ENCODE assay signal across 19 cellular contexts in genomic region chr14:22492601-22493000, GRCh38.
DNase-seq lines count a peak whose midpoint lies in the region; ATAC-seq, FAIRE-seq and TF ChIP-seq lines count a peak whose summit lies in the region.
"Had no signal": no experiment of that assay in that cellular context is flagged by ENCODE, and none has a peak within 500 bp of the region (broad histone marks: within the 10 kb centered on the region; RNA-seq: fewer than 3 reads in every experiment).

No MANE protein-coding gene starts in this region.

- peaks cover 45% of the 10 kb centered on the region for H3K4me1 ChIP-seq in A673 (ENCODE audit: insufficient read depth, low read length, poor library complexity, severe bottlenecking)
- H3K4me1 ChIP-seq: body of pancreas, parathyroid adenoma had no signal

- intact Hi-C loops in activated T-helper 1 cell treated with anti-CD3 and anti-CD28 coated beads, Interleukin-12 subunit alpha, Interleukin-12 subunit beta, Interleukin-2, Interleukin-4 antibody, amounts not matched to agents 30 ng/mL and 10 ng/mL and 1 ng/mL, durations not matched to agents 14 hours and 24 hours and 36 hours (cut with micrococcal nuclease), result loop anchor here (5.0 kb wide), 3 partner anchors 180 to 495 kb away; no protein-coding TSS in a partner anchor
- intact Hi-C loops in A673 (cut with micrococcal nuclease; ENCODE audit: unreplicated experiment), result no loop called here

- H3K9me3 Mint-ChIP-seq in activated T-helper 1 cell treated with anti-CD3 and anti-CD28 coated beads, Interleukin-12 subunit alpha, Interleukin-12 subunit beta, Interleukin-2, Interleukin-4 antibody, amounts not matched to agents 30 ng/mL and 10 ng/mL and 1 ng/mL, durations not matched to agents 14 hours and 24 hours and 36 hours, result no peaks in the 10 kb centered on the region
- no peaks in the 10 kb centered on the region for H3K9me3 Mint-ChIP-seq in naive thymus-derived CD8-positive, alpha-beta T cell
- H3K9me3 Mint-ChIP-seq: HFFc6 had no signal

- no peak for FAIRE-seq in urothelium cell line (lab: Jason Lieb, UNC)

- peak overlapping the region; percentile 52 for H3K4me3 ChIP-seq in GM12865 (ENCODE audit: low read depth, low read length)
- no peak overlapping the region for H3K4me3 ChIP-seq in A673 (ENCODE audit: low read depth, low read length, poor library complexity, severe bottlenecking)
- H3K4me3 ChIP-seq: body of pancreas, mucosa of descending colon, SK-N-MC, smooth muscle cell had no signal

- H3K27ac ChIP-seq in A673 (ENCODE audit: low read depth, low read length, poor library complexity, severe bottlenecking), result no peak overlapping the region
- H3K27ac ChIP-seq: body of pancreas, parathyroid adenoma, SK-N-MC had no signal

- no peak for TF ChIP-seq CTCF in GM12865 (IDR thresholded peaks at IDR 0.05; ENCODE audit: insufficient read depth, low read depth, low read length, missing control alignments)
- no peak for TF ChIP-seq CTCF in A673 (conservative IDR thresholded peaks at IDR 0.05; ENCODE audit: low read depth, low read length)

- H3K9me3 ChIP-seq in A673 (ENCODE audit: low read depth, low read length, poor library complexity, severe bottlenecking), result no peaks in the 10 kb centered on the region
- H3K9me3 ChIP-seq: body of pancreas, heart right ventricle, mucosa of descending colon had no signal

- no TSS peak for BruUV-seq in A673 (replicated peaks; lab: Mats Ljungman, UMichigan)

- ATAC-seq in naive thymus-derived CD8-positive, alpha-beta T cell, result peak in 1 of 2 donors; percentile 22
- no peak for ATAC-seq in GM21381 (IDR thresholded peaks at IDR 0.05; ENCODE audit: unreplicated experiment)
- ATAC-seq: body of pancreas had no signal

- no peaks in the 10 kb centered on the region for H3K27me3 ChIP-seq in A673 (replicated peaks; ENCODE audit: insufficient read depth, low read depth, low read length, poor library complexity)
- H3K27me3 ChIP-seq: body of pancreas had no signal

- no peaks in the 10 kb centered on the region for H3K36me3 ChIP-seq in A673 (ENCODE audit: insufficient read depth, low read length, poor library complexity, severe bottlenecking)
- H3K36me3 ChIP-seq: heart right ventricle had no signal

- POLR2A ChIA-PET in naive thymus-derived CD8-positive, alpha-beta T cell (lab: Charles Lee), result interaction anchor here (0.7 to 34.2 kb wide), 8 partner anchors 9 to 78 kb away, joined by 3 to 760 read pairs (median 4); no protein-coding TSS in a partner anchor
- POLR2A ChIA-PET in A673 (lab: Charles Lee; ENCODE audit: low non-redundant PET), result no interaction called here

- H3K27ac Mint-ChIP-seq in activated T-helper 1 cell treated with anti-CD3 and anti-CD28 coated beads, Interleukin-12 subunit alpha, Interleukin-12 subunit beta, Interleukin-2, Interleukin-4 antibody, amounts not matched to agents 30 ng/mL and 10 ng/mL and 1 ng/mL, durations not matched to agents 14 hours and 24 hours and 36 hours, result peak overlapping the region; percentile 99
- H3K27ac Mint-ChIP-seq in naive thymus-derived CD8-positive, alpha-beta T cell, result peak overlapping the region in 9 of 10 donors; percentile 77 to 98 (median 90)
- H3K27ac Mint-ChIP-seq: HFFc6 had no signal

- H3K4me1 Mint-ChIP-seq in activated T-helper 1 cell treated with anti-CD3 and anti-CD28 coated beads, Interleukin-12 subunit alpha, Interleukin-12 subunit beta, Interleukin-2, Interleukin-4 antibody, amounts not matched to agents 30 ng/mL and 10 ng/mL and 1 ng/mL, durations not matched to agents 14 hours and 24 hours and 36 hours (ENCODE audit: low read depth), result peaks cover 37% of the 10 kb centered on the region
- peaks cover 0 to 86% (median 17%) of the 10 kb centered on the region in 4 donors for H3K4me1 Mint-ChIP-seq in naive thymus-derived CD8-positive, alpha-beta T cell

- no peaks in the 10 kb centered on the region for H3K27me3 Mint-ChIP-seq in activated T-helper 1 cell treated with anti-CD3 and anti-CD28 coated beads, Interleukin-12 subunit alpha, Interleukin-12 subunit beta, Interleukin-2, Interleukin-4 antibody, amounts not matched to agents 30 ng/mL and 10 ng/mL and 1 ng/mL, durations not matched to agents 14 hours and 24 hours and 36 hours (ENCODE audit: insufficient read depth)
- no peaks in the 10 kb centered on the region for H3K27me3 Mint-ChIP-seq in naive thymus-derived CD8-positive, alpha-beta T cell

- peak overlapping the region; percentile 91 for H3K4me3 Mint-ChIP-seq in activated T-helper 1 cell treated with anti-CD3 and anti-CD28 coated beads, Interleukin-12 subunit alpha, Interleukin-12 subunit beta, Interleukin-2, Interleukin-4 antibody, amounts not matched to agents 30 ng/mL and 10 ng/mL and 1 ng/mL, durations not matched to agents 14 hours and 24 hours and 36 hours
- peak overlapping the region; percentile 75 to 93 (median 88) for H3K4me3 Mint-ChIP-seq in naive thymus-derived CD8-positive, alpha-beta T cell
- H3K4me3 Mint-ChIP-seq: HFFc6 had no signal

- H3K36me3 Mint-ChIP-seq in activated T-helper 1 cell treated with anti-CD3 and anti-CD28 coated beads, Interleukin-12 subunit alpha, Interleukin-12 subunit beta, Interleukin-2, Interleukin-4 antibody, amounts not matched to agents 30 ng/mL and 10 ng/mL and 1 ng/mL, durations not matched to agents 14 hours and 24 hours and 36 hours (ENCODE audit: low read depth), result peaks cover 69% of the 10 kb centered on the region
- peaks cover 0 to 52% (median 36%) of the 10 kb centered on the region in 3 donors for H3K36me3 Mint-ChIP-seq in naive thymus-derived CD8-positive, alpha-beta T cell

- CTCF ChIA-PET in A673 (lab: Charles Lee), result no interaction called here

- peak; percentile 57 for DNase-seq in NK-92 treated with Interleukin-12 subunit alpha and Interleukin-12 subunit beta, amount 100 ng/mL, for 24 hours (lab: John Stamatoyannopoulos, UW)
- DNase-seq in NK-92 (lab: John Stamatoyannopoulos, UW; ENCODE audit: unreplicated experiment), result no peak
- peak; percentile 40 for DNase-seq in GM12865 (ENCODE audit: low read depth)
- DNase-seq in activated T-helper 1 cell treated with anti-CD3 and anti-CD28 coated beads, Interleukin-12 subunit alpha, Interleukin-12 subunit beta, Interleukin-2, Interleukin-4 antibody, amounts not matched to agents 30 ng/mL and 10 ng/mL and 1 ng/mL, durations not matched to agents 14 hours and 24 hours and 36 hours (ENCODE audit: low spot score), result no peak
- no peak for DNase-seq in naive thymus-derived CD8-positive, alpha-beta T cell
- no peak for DNase-seq in A673 (ENCODE audit: low spot score)
- no peak for DNase-seq in urothelium cell line (ENCODE audit: low spot score)
- DNase-seq: 8988T, body of pancreas, heart right ventricle, HFFc6, KG1, kidney glomerular epithelial cell, mucosa of descending colon, NCI-H1092 treated with DMSO at 0.1 percent for 48 hours had no signal

Comparison
In these comparisons a context has a peak if more than half of its experiments do, and no peak if none do; other contexts are left out.
1. DNase-seq: peak in NK-92 treated with Interleukin-12 subunit alpha and Interleukin-12 subunit beta, amount 100 ng/mL, for 24 hours (single experiment) and GM12865 (single experiment); none in NK-92 (single experiment), activated T-helper 1 cell treated with anti-CD3 and anti-CD28 coated beads, Interleukin-12 subunit alpha, Interleukin-12 subunit beta, Interleukin-2, Interleukin-4 antibody, amounts not matched to agents 30 ng/mL and 10 ng/mL and 1 ng/mL, durations not matched to agents 14 hours and 24 hours and 36 hours (single experiment), naive thymus-derived CD8-positive, alpha-beta T cell (0 of 10), A673 (single experiment) and urothelium cell line (single experiment).